10 cellular contexts compared by ENCODE assay signal in genomic region chr9:93154293-93154903, GRCh38. TPM values are rescaled to one million over a fixed set of nuclear protein-coding genes. Genes with fewer than 3 reads are reported as not detected.
DNase-seq lines count a peak whose midpoint lies in the region; ATAC-seq and TF ChIP-seq lines count a peak whose summit lies in the region.
"Had no signal": no experiment of that assay in that cellular context is flagged by ENCODE, and none has a peak within 500 bp of the region (broad histone marks: within the 10 kb centered on the region; RNA-seq: fewer than 3 reads in every experiment).

No MANE protein-coding gene starts in this region.

- H3K36me3 ChIP-seq in left lung: no peaks in the 10 kb centered on the region

- H3K4me3 Mint-ChIP-seq in activated naive CD8-positive, alpha-beta T cell treated with anti-CD3 and anti-CD28 coated beads, Interleukin-2, amount 50 U/mL, for 24 hours: no peak overlapping the region

- H3K4me1 Mint-ChIP-seq in activated naive CD8-positive, alpha-beta T cell treated with anti-CD3 and anti-CD28 coated beads, Interleukin-2, amount 50 U/mL, for 24 hours: peaks cover 18% of the 10 kb centered on the region

- H3K27ac Mint-ChIP-seq in activated naive CD8-positive, alpha-beta T cell treated with anti-CD3 and anti-CD28 coated beads, Interleukin-2, amount 50 U/mL, for 24 hours: no peak overlapping the region

- no peaks in the 10 kb centered on the region for H3K9me3 ChIP-seq in left lung

- ATAC-seq in activated naive CD8-positive, alpha-beta T cell treated with anti-CD3 and anti-CD28 coated beads, Interleukin-2, amount 50 U/mL, for 24 hours: peak; percentile 27
- ATAC-seq in left lung (peak; percentile 46), HG03439 (IDR thresholded peaks at IDR 0.05; ENCODE audit: unreplicated experiment) (no peak), HG03354 (IDR thresholded peaks at IDR 0.05; ENCODE audit: poor library complexity, severe bottlenecking, unreplicated experiment) (no peak), GM18498 (IDR thresholded peaks at IDR 0.05; ENCODE audit: unreplicated experiment) (no peak)

- DNase-seq in AG08396 (ENCODE audit: low spot score): peak; percentile 61
- peak; percentile 83 for DNase-seq in ELF-1 (ENCODE audit: low read depth, low spot score)
- DNase-seq in NCI-H460 (ENCODE audit: extremely low read depth, low read depth): peak; percentile 49
- peak; percentile 48 for DNase-seq in activated naive CD8-positive, alpha-beta T cell treated with anti-CD3 and anti-CD28 coated beads, Interleukin-2, amount 50 U/mL, for 24 hours
- no peak for DNase-seq in left lung

- H3K27ac ChIP-seq in left lung: no peak overlapping the region
- H3K27ac ChIP-seq: epithelial cell of prostate had no signal

- H3K27me3 ChIP-seq in left lung: no peaks in the 10 kb centered on the region

- no peaks in the 10 kb centered on the region for H3K27me3 Mint-ChIP-seq in activated naive CD8-positive, alpha-beta T cell treated with anti-CD3 and anti-CD28 coated beads, Interleukin-2, amount 50 U/mL, for 24 hours

- no peak overlapping the region for H3K4me3 ChIP-seq in left lung

- H3K9me3 Mint-ChIP-seq in activated naive CD8-positive, alpha-beta T cell treated with anti-CD3 and anti-CD28 coated beads, Interleukin-2, amount 50 U/mL, for 24 hours: no peaks in the 10 kb centered on the region

- peak; percentile 17 to 50 for TF ChIP-seq CTCF in left lung (IDR thresholded peaks at IDR 0.05)

- intact Hi-C loops in left lung (cut with DNase I): no loop called here

- H3K36me3 Mint-ChIP-seq in activated naive CD8-positive, alpha-beta T cell treated with anti-CD3 and anti-CD28 coated beads, Interleukin-2, amount 50 U/mL, for 24 hours (ENCODE audit: low read depth): no peaks in the 10 kb centered on the region

- peaks cover 0 to 9% of the 10 kb centered on the region in 2 donors for H3K4me1 ChIP-seq in left lung

RNA-seq across cellular contexts. Expression of gene NINJ1, which starts 20.3 kb away (rescaled TPM):
- total RNA-seq in NCI-H460 (2014; rRNA removed; shearing (Covaris generic)): 69.1 and 74.2 TPM in 2 replicates
- polyA plus RNA-seq in NCI-H460 (2014; cell fraction: nucleus; rRNA removed): 53.5 and 54.9 TPM in 2 replicates
- total RNA-seq in left lung: 10 to 100 TPM; 77.9 to 83.5 TPM

RNA-seq across cellular contexts. Expression of gene WNK2, which starts 29.5 kb away (rescaled TPM):
- total RNA-seq in NCI-H460 (2014; rRNA removed; shearing (Covaris generic)): 4.5 and 4.8 TPM in 2 replicates
- 12.7 and 20.2 TPM in 2 replicates for polyA plus RNA-seq in NCI-H460 (2014; cell fraction: nucleus; rRNA removed)
- 1 to 10 TPM in 1 of 2 donors, under 1 TPM in 1; 0.93 to 1.6 TPM for total RNA-seq in left lung
- total RNA-seq: HT1080 had no signal

RNA-seq across cellular contexts. Expression of gene CARD19, which starts 58.4 kb away (rescaled TPM):
- 62.7 and 74.8 TPM in 2 replicates for total RNA-seq in NCI-H460 (2014; rRNA removed; shearing (Covaris generic))
- polyA plus RNA-seq in NCI-H460 (2014; cell fraction: nucleus; rRNA removed): 129 and 171 TPM in 2 replicates
- 10 to 100 TPM; 27.7 to 43.0 TPM for total RNA-seq in left lung

Comparison
In these comparisons a context has a peak if more than half of its experiments do, and no peak if none do; other contexts are left out.
1. DNase-seq: peak in AG08396 (single experiment), ELF-1 (single experiment), NCI-H460 (single experiment) and activated naive CD8-positive, alpha-beta T cell treated with anti-CD3 and anti-CD28 coated beads, Interleukin-2, amount 50 U/mL, for 24 hours (single experiment); none in left lung (0 of 2).
2. ATAC-seq: peak in activated naive CD8-positive, alpha-beta T cell treated with anti-CD3 and anti-CD28 coated beads, Interleukin-2, amount 50 U/mL, for 24 hours (single experiment) and left lung (single experiment); none in HG03439 (single experiment), HG03354 (single experiment) and GM18498 (single experiment).